Comparison of ENCODE assay signal across 29 cellular contexts in the genomic region with DNA sequence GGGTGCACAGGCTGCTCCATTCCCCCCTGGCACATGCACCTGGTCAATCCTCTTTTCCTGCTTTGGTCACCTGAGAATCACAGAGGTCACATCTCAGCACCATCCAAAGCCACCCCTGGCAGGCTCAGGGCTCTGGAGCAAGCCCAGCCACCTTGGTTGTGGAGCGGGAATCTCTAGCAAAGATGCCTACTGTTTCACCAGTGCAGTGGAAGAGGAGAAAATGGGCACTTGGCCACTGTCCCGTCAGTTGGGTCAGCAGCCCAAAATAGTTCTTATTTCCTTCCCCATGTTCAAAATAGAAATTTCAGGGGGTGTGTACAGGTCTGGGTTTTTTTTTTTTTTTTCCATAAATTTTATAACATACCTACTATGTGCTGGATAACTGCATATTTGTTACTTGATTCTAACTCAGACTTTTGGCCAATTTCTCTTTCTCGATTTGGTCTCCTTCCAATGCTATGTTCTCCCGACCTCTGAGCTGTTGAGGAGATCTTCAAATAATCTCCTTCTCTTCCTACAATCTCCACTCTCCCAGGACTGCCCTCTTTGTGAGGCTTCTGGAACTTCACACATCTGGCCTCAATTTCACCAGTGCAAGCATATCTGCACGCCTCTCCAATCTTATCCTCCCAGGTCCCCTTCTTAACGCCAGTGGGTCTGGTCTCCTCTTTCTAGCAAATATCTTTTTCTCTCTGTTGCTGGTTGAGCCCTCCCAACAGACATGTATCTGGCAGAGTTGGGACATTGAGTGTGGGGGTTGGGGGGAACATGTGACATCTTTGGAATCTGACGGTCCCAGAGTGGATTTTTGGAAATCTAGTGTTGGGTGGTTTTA. TPM values are rescaled to one million over a fixed set of nuclear protein-coding genes. Genes with fewer than 3 reads are reported as not detected.
A peak's percentile ranks its signal among the peaks of the same experiment; 100 is the strongest.
DNase-seq lines count a peak whose midpoint lies in the region; ATAC-seq and TF ChIP-seq lines count a peak whose summit lies in the region.
"Had no signal": no experiment of that assay in that cellular context is flagged by ENCODE, and none has a peak within 500 bp of the region (broad histone marks: within the 10 kb centered on the region; RNA-seq: fewer than 3 reads in every experiment).

No MANE protein-coding gene starts in this region.

- H3K4me2 ChIP-seq in hepatocyte: peak overlapping the region; percentile 17

- H3K36me3 ChIP-seq in right atrium auricular region (no peaks in the 10 kb centered on the region), hepatocyte (replicated peaks; ENCODE audit: insufficient read depth, low read depth) (no peaks in the 10 kb centered on the region)
- H3K36me3 ChIP-seq: neutrophil had no signal

- H3K4me1 Mint-ChIP-seq in chondrocyte (ENCODE audit: low read depth): peaks cover 11% of the 10 kb centered on the region
- H3K4me1 Mint-ChIP-seq: activated CD4-positive, alpha-beta memory T cell treated with anti-CD3 and anti-CD28 coated beads, Interleukin-2, amount 10 ng/mL, durations not matched to agents 7 days and 5 days; activated naive CD8-positive, alpha-beta T cell treated with anti-CD3 and anti-CD28 coated beads, Interleukin-2, amount 50 U/mL, for 24 hours; stimulated activated effector memory CD8-positive, alpha-beta T cell treated with anti-CD3 and anti-CD28 coated beads, Interleukin-12 subunit alpha, Interleukin-12 subunit beta, amount 100 ng/mL, for 72 hours had no signal

- H3K27me3 Mint-ChIP-seq in chondrocyte (ENCODE audit: low read depth): peaks cover 15% of the 10 kb centered on the region

- intact Hi-C loops in Right ventricle myocardium superior (cut with DNase I): no loop called here

- no peak overlapping the region for H3K4me3 Mint-ChIP-seq in chondrocyte (ENCODE audit: unreplicated experiment)
- H3K4me3 Mint-ChIP-seq: activated CD4-positive, alpha-beta memory T cell treated with anti-CD3 and anti-CD28 coated beads, Interleukin-2, amount 10 ng/mL, durations not matched to agents 7 days and 5 days; activated naive CD8-positive, alpha-beta T cell treated with anti-CD3 and anti-CD28 coated beads, Interleukin-2, amount 50 U/mL, for 24 hours; stimulated activated effector memory CD8-positive, alpha-beta T cell treated with anti-CD3 and anti-CD28 coated beads, Interleukin-12 subunit alpha, Interleukin-12 subunit beta, amount 100 ng/mL, for 72 hours had no signal

- DNase-seq in Right ventricle myocardium superior: peak; percentile 12
- DNase-seq in right atrium auricular region (ENCODE audit: low spot score): no peak
- DNase-seq in chondrocyte (ENCODE audit: low spot score): peak; percentile 48
- DNase-seq in hepatocyte (ENCODE audit: low spot score): no peak
- no peak for DNase-seq in stimulated activated CD4-positive, alpha-beta T cell treated with anti-CD3 and anti-CD28 coated beads, Interleukin-4, amount 100 ng/mL, for 4 hours
- DNase-seq in HT-29 (ENCODE audit: low spot score): no peak
- DNase-seq: activated CD4-positive, alpha-beta memory T cell treated with anti-CD3 and anti-CD28 coated beads, Interleukin-2, amount 10 ng/mL, durations not matched to agents 7 days and 5 days; activated gamma-delta T cell; activated naive CD8-positive, alpha-beta T cell treated with anti-CD3 and anti-CD28 coated beads, Interleukin-2, amount 50 U/mL, for 24 hours; C1 segment of cervical spinal cord; effector memory CD4-positive, alpha-beta T cell; EL; KG1; NCI-H1417 treated with DMSO at 0.1 percent for 48 hours; NCI-H446; NCI-H82; SHP77; stimulated activated CD4-positive, alpha-beta T cell treated with anti-CD3 and anti-CD28 coated beads, Interleukin-2, amount 100 ng/mL, for 24 hours had no signal

- H3K27ac Mint-ChIP-seq in chondrocyte (ENCODE audit: unreplicated experiment): no peak overlapping the region
- H3K27ac Mint-ChIP-seq: activated CD4-positive, alpha-beta memory T cell treated with anti-CD3 and anti-CD28 coated beads, Interleukin-2, amount 10 ng/mL, durations not matched to agents 7 days and 5 days; activated naive CD8-positive, alpha-beta T cell treated with anti-CD3 and anti-CD28 coated beads, Interleukin-2, amount 50 U/mL, for 24 hours; stimulated activated effector memory CD8-positive, alpha-beta T cell treated with anti-CD3 and anti-CD28 coated beads, Interleukin-12 subunit alpha, Interleukin-12 subunit beta, amount 100 ng/mL, for 72 hours had no signal

- no peaks in the 10 kb centered on the region for H4K20me1 ChIP-seq in hepatocyte (ENCODE audit: insufficient read depth, poor library complexity, severe bottlenecking)

- H3K4me3 ChIP-seq in right atrium auricular region (no peak overlapping the region), hepatocyte (no peak overlapping the region)
- H3K4me3 ChIP-seq: lung, skin epidermis had no signal

- peaks cover 10% of the 10 kb centered on the region for H3K9me3 Mint-ChIP-seq in chondrocyte (ENCODE audit: low read depth)
- H3K9me3 Mint-ChIP-seq: activated CD4-positive, alpha-beta memory T cell treated with anti-CD3 and anti-CD28 coated beads, Interleukin-2, amount 10 ng/mL, durations not matched to agents 7 days and 5 days; activated naive CD8-positive, alpha-beta T cell treated with anti-CD3 and anti-CD28 coated beads, Interleukin-2, amount 50 U/mL, for 24 hours; stimulated activated effector memory CD8-positive, alpha-beta T cell treated with anti-CD3 and anti-CD28 coated beads, Interleukin-12 subunit alpha, Interleukin-12 subunit beta, amount 100 ng/mL, for 72 hours had no signal

- WGBS in hepatocyte (ENCODE audit: low lambda C conversion rate, missing lambda C conversion rate): 56% methylated on average over 7 of the region's 7 CpGs

- no peak overlapping the region for H3K27ac ChIP-seq in right atrium auricular region
- H3K27ac ChIP-seq in hepatocyte: peak overlapping the region; percentile 37
- H3K27ac ChIP-seq: neutrophil, skin epidermis had no signal

- H2AFZ ChIP-seq in hepatocyte: no peak overlapping the region

- H3K9me3 ChIP-seq in right atrium auricular region (no peaks in the 10 kb centered on the region), hepatocyte (ENCODE audit: low read depth) (no peaks in the 10 kb centered on the region)
- H3K9me3 ChIP-seq: neutrophil had no signal

- H3K27me3 ChIP-seq in right atrium auricular region: no peaks in the 10 kb centered on the region
- no peaks in the 10 kb centered on the region for H3K27me3 ChIP-seq in hepatocyte

- H3K9me2 ChIP-seq in hepatocyte (replicated peaks; ENCODE audit: insufficient read depth): no peaks in the 10 kb centered on the region

- H3K36me3 Mint-ChIP-seq in chondrocyte (ENCODE audit: low read depth): peaks cover 3% of the 10 kb centered on the region
- H3K36me3 Mint-ChIP-seq: stimulated activated effector memory CD8-positive, alpha-beta T cell treated with anti-CD3 and anti-CD28 coated beads, Interleukin-12 subunit alpha, Interleukin-12 subunit beta, amount 100 ng/mL, for 72 hours had no signal

- H3K79me2 ChIP-seq in hepatocyte: no peaks in the 10 kb centered on the region

- H3K4me1 ChIP-seq in right atrium auricular region: no peaks in the 10 kb centered on the region
- peaks cover 29% of the 10 kb centered on the region for H3K4me1 ChIP-seq in hepatocyte (ENCODE audit: insufficient read depth)

- ATAC-seq in Right ventricle myocardium superior (ENCODE audit: poor library complexity) (no peak), HG02885 (IDR thresholded peaks at IDR 0.05; ENCODE audit: poor library complexity, unreplicated experiment) (no peak), HG02678 (IDR thresholded peaks at IDR 0.05; ENCODE audit: unreplicated experiment) (no peak)
- ATAC-seq: activated CD4-positive, CD25-positive, alpha-beta regulatory T cell treated with anti-CD3 and anti-CD28 coated beads, Interleukin-2, amount 50 U/mL, for 24 hours; activated naive CD8-positive, alpha-beta T cell treated with anti-CD3 and anti-CD28 coated beads, Interleukin-2, amount 50 U/mL, for 24 hours; esophagus mucosa; stimulated activated effector memory CD8-positive, alpha-beta T cell treated with anti-CD3 and anti-CD28 coated beads, Interleukin-12 subunit alpha, Interleukin-12 subunit beta, amount 100 ng/mL, for 72 hours had no signal

- TF ChIP-seq CTCF in right atrium auricular region (IDR thresholded peaks at IDR 0.05): no peak
- peak; percentile 10 for TF ChIP-seq CTCF in chondrocyte (IDR thresholded peaks at IDR 0.05)
- TF ChIP-seq CTCF in hepatocyte (IDR thresholded peaks at IDR 0.05; ENCODE audit: poor library complexity): no peak

RNA-seq across cellular contexts. Expression of gene RTL1, which starts 18.1 kb away (rescaled TPM):
- total RNA-seq in Right ventricle myocardium superior (not detected), right atrium auricular region (not detected), chondrocyte (0.02 TPM in 1 of 3 replicates, not detected in the others), hepatocyte (1.5 and 2.6 TPM in 2 replicates)
- 1.4 TPM in 2 replicates for polyA plus RNA-seq in hepatocyte
- not detected in 2 replicates for total RNA-seq in HT-29 (2014; rRNA removed; shearing (Covaris generic))
- total RNA-seq: activated CD4-positive, alpha-beta memory T cell treated with anti-CD3 and anti-CD28 coated beads, Interleukin-2, amount 10 ng/mL, durations not matched to agents 7 days and 5 days; esophagus mucosa; kidney; OCI-LY7; pulmonary artery endothelial cell had no signal

RNA-seq across cellular contexts. Expression of gene MEG3, which starts 59.5 kb away (rescaled TPM):
- 24.7 TPM for total RNA-seq in Right ventricle myocardium superior
- 1 to 10 TPM; 6.5 to 9.5 TPM for total RNA-seq in right atrium auricular region
- not detected in 3 replicates for total RNA-seq in chondrocyte
- total RNA-seq in hepatocyte: not detected in 2 replicates
- 0.16 TPM in 1 of 2 replicates, not detected in the other for polyA plus RNA-seq in hepatocyte
- not detected in 2 replicates for total RNA-seq in HT-29 (2014; rRNA removed; shearing (Covaris generic))
- total RNA-seq: activated CD4-positive, alpha-beta memory T cell treated with anti-CD3 and anti-CD28 coated beads, Interleukin-2, amount 10 ng/mL, durations not matched to agents 7 days and 5 days; OCI-LY7 had no signal

Comparison
In these comparisons a context has a peak if more than half of its experiments do, and no peak if none do; other contexts are left out.
1. DNase-seq: peak in Right ventricle myocardium superior (single experiment) and chondrocyte (single experiment); none in right atrium auricular region (single experiment), hepatocyte (single experiment), stimulated activated CD4-positive, alpha-beta T cell treated with anti-CD3 and anti-CD28 coated beads, Interleukin-4, amount 100 ng/mL, for 4 hours (0 of 2) and HT-29 (single experiment).